ENCODE assay signal across 28 cellular contexts in genomic region chr2:39693275-39693674, GRCh38. TPM values are rescaled to one million over a fixed set of nuclear protein-coding genes. Genes with fewer than 3 reads are reported as not detected.
"Had no signal": no experiment of that assay in that cellular context is flagged by ENCODE, and none has a peak within 500 bp of the region (broad histone marks: within the 10 kb centered on the region; RNA-seq: fewer than 3 reads in every experiment).

No MANE protein-coding gene starts in this region.

- H3K27me3 Mint-ChIP-seq: dendritic cell treated with granulocyte-macrophage colony-stimulating factor and Interleukin-4, amounts not matched to agents 40 ng/mL and 50 ng/mL, for 4 days had no signal

- H3K4me1 Mint-ChIP-seq: activated T-helper 17 cell treated with anti-CD3 and anti-CD28 coated beads, Interleukin-2, amount 50 U/mL, for 72 hours; endodermal cell had no signal

- H3K27ac Mint-ChIP-seq: activated CD8-positive, alpha-beta T cell treated with anti-CD3 and anti-CD28 coated beads for 36 hours; activated naive CD8-positive, alpha-beta T cell; activated T-helper 17 cell treated with anti-CD3 and anti-CD28 coated beads, Interleukin-2, amount 50 U/mL, for 72 hours; dendritic cell treated with granulocyte-macrophage colony-stimulating factor and Interleukin-4, amounts not matched to agents 40 ng/mL and 50 ng/mL, for 4 days; endodermal cell had no signal

- H3K9me3 Mint-ChIP-seq: activated CD8-positive, alpha-beta T cell treated with anti-CD3 and anti-CD28 coated beads for 36 hours had no signal

- ATAC-seq: activated CD8-positive, alpha-beta T cell treated with anti-CD3 and anti-CD28 coated beads for 36 hours; activated T-cell treated with anti-CD3 and anti-CD28 coated beads, Interleukin-2, amount 50 U/mL, for 4 hours; activated T-helper 17 cell treated with anti-CD3 and anti-CD28 coated beads, Interleukin-2, amount 50 U/mL, for 72 hours; body of pancreas; esophagus mucosa had no signal

- H3K4me3 Mint-ChIP-seq: activated CD8-positive, alpha-beta T cell treated with anti-CD3 and anti-CD28 coated beads for 36 hours; activated naive CD8-positive, alpha-beta T cell; activated T-cell treated with anti-CD3 and anti-CD28 coated beads, Interleukin-2, amount 50 U/mL, for 4 hours; activated T-helper 17 cell treated with anti-CD3 and anti-CD28 coated beads, Interleukin-2, amount 50 U/mL, for 72 hours; dendritic cell treated with granulocyte-macrophage colony-stimulating factor and Interleukin-4, amounts not matched to agents 40 ng/mL and 50 ng/mL, for 4 days; endodermal cell had no signal

- DNase-seq: activated CD4-positive, alpha-beta T cell treated with anti-CD3 and anti-CD28 coated beads for 1 hour; activated CD4-positive, alpha-beta T cell treated with anti-CD3 and anti-CD28 coated beads for 4 hours; activated CD4-positive, alpha-beta T cell treated with anti-CD3 and anti-CD28 coated beads, Interleukin-2, amount 50 U/mL, for 1 hour; activated CD4-positive, alpha-beta T cell treated with anti-CD3 and anti-CD28 coated beads, Interleukin-2, amount 50 U/mL, for 48 hours; activated CD4-positive, CD25-positive, alpha-beta regulatory T cell; activated CD8-positive, alpha-beta memory T cell treated with anti-CD3 and anti-CD28 coated beads for 24 hours; activated CD8-positive, alpha-beta T cell treated with anti-CD3 and anti-CD28 coated beads for 36 hours; activated effector memory CD4-positive, alpha-beta T cell treated with Interleukin-2 at 50 U/mL for 16 hours; activated gamma-delta T cell treated with Interleukin-2 at 50 U/mL for 16 hours; activated naive CD4-positive, alpha-beta T cell treated with anti-CD3 and anti-CD28 coated beads, Interleukin-2, amount 50 U/mL, for 16 hours; activated naive CD4-positive, alpha-beta T cell treated with Interleukin-2 at 50 U/mL for 16 hours; activated T-cell treated with anti-CD3 and anti-CD28 coated beads, Interleukin-2, amount 50 U/mL, for 4 hours; amygdala; aorta; body of pancreas; cerebellar nuclear complex; colonic mucosa; dorsolateral prefrontal cortex; effector memory CD4-positive, alpha-beta T cell; endodermal cell; foreskin fibroblast; head of caudate nucleus; T-helper 2 cell had no signal

RNA-seq across cellular contexts. Expression of gene TMEM178A, which starts 27.6 kb away (rescaled TPM):
- total RNA-seq: activated T-cell treated with anti-CD3 and anti-CD28 coated beads, Interleukin-2, amount 50 U/mL, for 4 hours; T-helper 1 cell treated with Interleukin-12 subunit alpha and Interleukin-12 subunit beta and Interleukin-4 antibody, amounts not matched to agents 30 ng/mL and 1 ng/mL, for 36 hours had no signal
